14 cellular contexts compared by ENCODE assay signal in genomic region chr6:111788779-111789276, GRCh38.
A peak's percentile ranks its signal among the peaks of the same experiment; 100 is the strongest.
DNase-seq lines count a peak whose midpoint lies in the region; ATAC-seq, FAIRE-seq and TF ChIP-seq lines count a peak whose summit lies in the region.
"Had no signal": no experiment of that assay in that cellular context is flagged by ENCODE, and none has a peak within 500 bp of the region (broad histone marks: within the 10 kb centered on the region; RNA-seq: fewer than 3 reads in every experiment).

No MANE protein-coding gene starts in this region.

- CTCF ChIA-PET in H1 (lab: Charles Lee; ENCODE audit: partially characterized antibody): interaction anchor here (0.9 to 3.0 kb wide), 8 partner anchors 11 to 67 kb away, joined by 3 to 18 read pairs (median 6); no protein-coding TSS in a partner anchor
- CTCF ChIA-PET in CD4-positive, alpha-beta T cell (lab: Charles Lee): no interaction called here

- H2BK20ac ChIP-seq in H1 (ENCODE audit: low read length): no peak overlapping the region

- H4K91ac ChIP-seq in H1 (replicated peaks; ENCODE audit: insufficient read length, low read length): no peak overlapping the region

- no peaks in the 10 kb centered on the region for H3K9me2 ChIP-seq in Loucy (replicated peaks; ENCODE audit: low read depth, low read length)

- H3K4me1 Mint-ChIP-seq in CD4-positive, alpha-beta T cell (ENCODE audit: low read depth): peaks cover 56% of the 10 kb centered on the region

- H3K79me1 ChIP-seq in H1 (ENCODE audit: low read depth, low read length): peaks cover 8% of the 10 kb centered on the region

- peaks cover 82% of the 10 kb centered on the region for H3K79me2 ChIP-seq in Loucy (ENCODE audit: insufficient read depth, low read length)
- H3K79me2 ChIP-seq in H1 (ENCODE audit: control insufficient read depth in 1 of 2, insufficient read depth in 2 of 2, low read length in 2 of 2): peaks cover 0 to 12% of the 10 kb centered on the region in 2 experiments; a peak in 1 of 4 replicates

- FAIRE-seq in H1 (lab: Jason Lieb, UNC): no peak

- no peak for TF ChIP-seq EP300 in H1 (IDR thresholded peaks at IDR 0.05; ENCODE audit: borderline replicate concordance in 1 of 2, low read depth in 2 of 2, low read length in 2 of 2)
- TF ChIP-seq EP300 in sigmoid colon (IDR thresholded peaks at IDR 0.05): no peak

- no peaks in the 10 kb centered on the region for H3F3A ChIP-seq in Loucy (ENCODE audit: low read depth)

- TF ChIP-seq CTCF in Loucy (conservative IDR thresholded peaks at IDR 0.05; ENCODE audit: low read length) (no peak), H1 (IDR thresholded peaks at IDR 0.05; ENCODE audit: control extremely low read depth in 1 of 3, insufficient read depth in 1 of 3, low read depth in 1 of 3, low read length in 3 of 3) (no peak), sigmoid colon (IDR thresholded peaks at IDR 0.05) (no peak)
- TF ChIP-seq CTCF in CD4-positive, alpha-beta T cell (IDR thresholded peaks at IDR 0.05): no peak

- peak; percentile 55 to 77 for DNase-seq in NCI-H524 (lab: John Stamatoyannopoulos, UW)
- DNase-seq in H1 (ENCODE audit: low read depth in 1 of 2, low spot score in 2 of 2): no peak
- no peak for DNase-seq in sigmoid colon
- no peak for DNase-seq in CD4-positive, alpha-beta T cell
- DNase-seq in NCI-H1048 (lab: John Stamatoyannopoulos, UW): no peak
- DNase-seq in NCI-H1436 treated with DMSO at 0.1 percent for 48 hours (lab: John Stamatoyannopoulos, UW): no peak
- DNase-seq: activated T-cell treated with anti-CD3 and anti-CD28 coated beads, Interleukin-2, amount 50 U/mL, for 72 hours; aorta; CD8-positive, alpha-beta T cell; naive B cell; NCI-H2081 treated with DMSO at 0.1 percent for 48 hours had no signal

- H2BK5ac ChIP-seq in H1 (ENCODE audit: low read depth, low read length): no peak overlapping the region

- TF ChIP-seq POLR2A in H1 (IDR thresholded peaks at IDR 0.05; ENCODE audit: control extremely low read depth in 1 of 2, low read depth in 2 of 2, low read length in 2 of 2): no peak
- TF ChIP-seq POLR2A in sigmoid colon (IDR thresholded peaks at IDR 0.05): no peak

- no peaks in the 10 kb centered on the region for H3K9me3 ChIP-seq in Loucy (ENCODE audit: insufficient read depth, low read depth, low read length)
- no peaks in the 10 kb centered on the region for H3K9me3 ChIP-seq in H1 (ENCODE audit: insufficient read depth in 2 of 2, low read depth in 1 of 2, low read length in 1 of 2)
- no peaks in the 10 kb centered on the region for H3K9me3 ChIP-seq in sigmoid colon
- H3K9me3 ChIP-seq in CD4-positive, alpha-beta T cell (ENCODE audit: control insufficient read depth, low read length): no peaks in the 10 kb centered on the region

- H3K4me1 ChIP-seq in Loucy (ENCODE audit: insufficient read depth, low read length, poor library complexity, severe bottlenecking) (peaks cover 62% of the 10 kb centered on the region), H1 (replicated peaks in 1 of 4; ENCODE audit: control insufficient read depth in 3 of 4, insufficient read depth in 4 of 4, low read length in 3 of 4) (peaks cover 0 to 5% (median 3%) of the 10 kb centered on the region in 4 experiments; a peak in 2 of 7 replicates), sigmoid colon (peaks cover 0 to 33% (median 19%) of the 10 kb centered on the region in 4 donors)

- intact Hi-C loops in sigmoid colon (cut with DNase I): no loop called here
- intact Hi-C loops in CD4-positive, alpha-beta T cell (cut with DNase I, micrococcal nuclease): no loop called here

- H3K27me3 Mint-ChIP-seq in CD4-positive, alpha-beta T cell: no peaks in the 10 kb centered on the region
- H3K27me3 Mint-ChIP-seq: naive B cell had no signal

- H4K20me1 ChIP-seq in Loucy (ENCODE audit: insufficient read depth, low read length, poor library complexity, severe bottlenecking): no peaks in the 10 kb centered on the region
- H4K20me1 ChIP-seq in H1 (replicated peaks in 1 of 2; ENCODE audit: control insufficient read depth in 1 of 2, insufficient read depth in 2 of 2, low read length in 2 of 2): peaks cover 0 to 3% of the 10 kb centered on the region in 2 experiments

- peak overlapping the region; percentile 29 for H4K8ac ChIP-seq in H1 (ENCODE audit: extremely low read depth, insufficient read depth, low read length)

- no peak overlapping the region for H3K14ac ChIP-seq in H1 (ENCODE audit: insufficient read length)

- H3K4me3 ChIP-seq in Loucy (ENCODE audit: low read length, poor library complexity, severe bottlenecking) (peak overlapping the region; percentile 3), H1 (ENCODE audit: extremely low read depth in 1 of 4, insufficient read depth in 2 of 4, low read depth in 3 of 4, low read length in 4 of 4) (no peak overlapping the region), sigmoid colon (no peak overlapping the region)
- H3K4me3 ChIP-seq: PC-9 had no signal

- H2BK15ac ChIP-seq in H1 (ENCODE audit: low read length): no peak overlapping the region

- H3K23ac ChIP-seq in H1 (ENCODE audit: insufficient read length): no peak overlapping the region

- H2AFZ ChIP-seq in Loucy (ENCODE audit: low read length) (no peak overlapping the region), H1 (ENCODE audit: low read length) (no peak overlapping the region)
- H2AFZ ChIP-seq: PC-9 had no signal

- no peak overlapping the region for H3K27ac ChIP-seq in H1 (ENCODE audit: low read depth, low read length)
- peak overlapping the region in 3 of 4 donors; percentile 20 to 48 (median 28) for H3K27ac ChIP-seq in sigmoid colon
- no peak overlapping the region for H3K27ac ChIP-seq in CD4-positive, alpha-beta T cell (ENCODE audit: low read depth, low read length)
- H3K27ac ChIP-seq: PC-9 had no signal

- H2BK12ac ChIP-seq in H1 (ENCODE audit: low read depth, low read length): no peak overlapping the region

- H3K9ac ChIP-seq in Loucy (ENCODE audit: low read depth, low read length, poor library complexity, severe bottlenecking) (peak overlapping the region; percentile 9), H1 (replicated peaks in 1 of 4; ENCODE audit: extremely low read depth in 1 of 4, low read depth in 3 of 4, low read length in 3 of 4) (no peak overlapping the region)

- ATAC-seq in CD4-positive, alpha-beta T cell (ENCODE audit: poor library complexity): no peak
- ATAC-seq: activated T-cell treated with anti-CD3 and anti-CD28 coated beads, Interleukin-2, amount 50 U/mL, for 72 hours; CD8-positive, alpha-beta T cell; HCT116 had no signal

- H3K9me3 Mint-ChIP-seq in CD4-positive, alpha-beta T cell: no peaks in the 10 kb centered on the region
- H3K9me3 Mint-ChIP-seq: activated T-cell treated with anti-CD3 and anti-CD28 coated beads, Interleukin-2, amount 50 U/mL, for 72 hours; CD8-positive, alpha-beta T cell had no signal

- peaks cover 35% of the 10 kb centered on the region for H3K36me3 Mint-ChIP-seq in CD4-positive, alpha-beta T cell (ENCODE audit: low read depth)
- H3K36me3 Mint-ChIP-seq: naive B cell had no signal

- no peaks in the 10 kb centered on the region for H3K27me3 ChIP-seq in Loucy (ENCODE audit: insufficient read depth, low read length, poor library complexity, severe bottlenecking)
- H3K27me3 ChIP-seq in H1 (replicated peaks in 1 of 4; ENCODE audit: control insufficient read depth in 3 of 4, extremely low read depth in 1 of 4, insufficient read depth in 3 of 4, low read length in 3 of 4): no peaks in the 10 kb centered on the region
- H3K27me3 ChIP-seq in sigmoid colon: no peaks in the 10 kb centered on the region
- no peaks in the 10 kb centered on the region for H3K27me3 ChIP-seq in CD4-positive, alpha-beta T cell (ENCODE audit: control insufficient read depth, insufficient read depth, low read length)

- no peak overlapping the region for H3K56ac ChIP-seq in H1 (replicated peaks; ENCODE audit: insufficient read length, low read depth, low read length)

- H3K23me2 ChIP-seq in H1 (ENCODE audit: low read depth, low read length): no peaks in the 10 kb centered on the region; the same call in 1 of the 2 replicates

- no peaks in the 10 kb centered on the region for H3K36me3 ChIP-seq in Loucy (ENCODE audit: insufficient read depth, low read length)
- no peaks in the 10 kb centered on the region for H3K36me3 ChIP-seq in H1 (ENCODE audit: control insufficient read depth in 2 of 4, insufficient read depth in 4 of 4, low read length in 3 of 4)
- H3K36me3 ChIP-seq in sigmoid colon: no peaks in the 10 kb centered on the region

- H3K27ac Mint-ChIP-seq in CD4-positive, alpha-beta T cell: no peak overlapping the region
- H3K27ac Mint-ChIP-seq: activated T-cell treated with anti-CD3 and anti-CD28 coated beads, Interleukin-2, amount 50 U/mL, for 72 hours; CD8-positive, alpha-beta T cell; naive B cell had no signal

- no peak overlapping the region for H3K4me3 Mint-ChIP-seq in CD4-positive, alpha-beta T cell
- H3K4me3 Mint-ChIP-seq: activated T-cell treated with anti-CD3 and anti-CD28 coated beads, Interleukin-2, amount 50 U/mL, for 72 hours; CD8-positive, alpha-beta T cell; naive B cell had no signal

- H3K4ac ChIP-seq in H1 (replicated peaks; ENCODE audit: insufficient read length, low read depth, low read length): no peak overlapping the region

- H3K4me2 ChIP-seq in Loucy (ENCODE audit: low read depth, low read length, poor library complexity, severe bottlenecking) (peak overlapping the region; percentile 46), H1 (ENCODE audit: insufficient read depth in 1 of 2, low read depth in 2 of 2, low read length in 2 of 2) (no peak overlapping the region)
- H3K4me2 ChIP-seq: PC-9 had no signal

- H4K5ac ChIP-seq in H1 (ENCODE audit: insufficient read length, low read depth, low read length): no peak overlapping the region

- no peak for TF ChIP-seq RAD21 in H1 (IDR thresholded peaks at IDR 0.05 in 1 of 2, conservative IDR thresholded peaks at IDR 0.05 in 1 of 2; ENCODE audit: low read depth in 2 of 2, low read length in 2 of 2)

- no peak overlapping the region for H2BK120ac ChIP-seq in H1 (replicated peaks; ENCODE audit: low read depth, low read length)

- H2AK5ac ChIP-seq in H1 (ENCODE audit: low read depth, low read length): no peak overlapping the region

- POLR2A ChIA-PET in H1 (lab: Charles Lee; ENCODE audit: partially characterized antibody): no interaction called here
- POLR2A ChIA-PET in CD4-positive, alpha-beta T cell (lab: Charles Lee): interaction anchor here (0.9 to 2.9 kb wide), 4 partner anchors 15 to 27 kb away, joined by 3 to 13 read pairs (median 4); no protein-coding TSS in a partner anchor

- H3K18ac ChIP-seq in H1 (ENCODE audit: extremely low read depth, low read length): no peak overlapping the region

TF ChIP-seq in H1, 55 proteins besides CTCF, POLR2A, EP300 and RAD21 (continues in another document):
- TF ChIP-seq KDM5A (IDR thresholded peaks at IDR 0.05; ENCODE audit: low read length) (no peak), TAF1 (IDR thresholded peaks at IDR 0.05; ENCODE audit: low read depth, low read length) (no peak), CHD1 (IDR thresholded peaks at IDR 0.05; ENCODE audit: low read depth, low read length) (no peak), TCF12 (IDR thresholded peaks at IDR 0.05; ENCODE audit: low read depth, low read length) (no peak), SRF (IDR thresholded peaks at IDR 0.05; ENCODE audit: low read depth, low read length) (no peak)

Comparison
In these comparisons a context has a peak if more than half of its experiments do, and no peak if none do; other contexts are left out.
1. DNase-seq: peak in NCI-H524 (2 of 2); none in H1 (0 of 2), sigmoid colon (single experiment), CD4-positive, alpha-beta T cell (0 of 10), NCI-H1048 (single experiment) and NCI-H1436 treated with DMSO at 0.1 percent for 48 hours (single experiment).
2. H3K27ac ChIP-seq: peak in sigmoid colon (3 of 4); none in H1 (single experiment) and CD4-positive, alpha-beta T cell (single experiment).